1 cellular context compared by ENCODE assay signal in genomic region chr6:89145962-89146747, GRCh38.
TF ChIP-seq lines count a peak whose summit lies in the region.

Gene PM20D2, plus strand, starts transcription at chr6:89146055. Its CDS starts 90 bp downstream, at chr6:89146145.

TF ChIP-seq in GM12878, 131 proteins besides CTCF, POLR2A, EP300 and RAD21 (continued from another document and continues in another):
- TF ChIP-seq STAT3 (IDR thresholded peaks at IDR 0.05; ENCODE audit: low read depth, low read length) (no peak), PRDM15 (CRISPR knock-in tag; IDR thresholded peaks at IDR 0.05) (no peak), MYC (IDR thresholded peaks at IDR 0.05; ENCODE audit: insufficient read depth, insufficient read length, insufficient replicate concordance, low read length, severe bottlenecking) (no peak), MLLT1 (IDR thresholded peaks at IDR 0.05) (no peak), NKRF (conservative IDR thresholded peaks at IDR 0.05) (peak; percentile 58), ZNF24 (IDR thresholded peaks at IDR 0.05) (no peak), MTA3 (IDR thresholded peaks at IDR 0.05; ENCODE audit: borderline replicate concordance, low read length) (no peak), RB1 (IDR thresholded peaks at IDR 0.05; ENCODE audit: borderline replicate concordance) (0 out of 2 replicates have a peak, but pooled peaks have one; percentile 23), ZBED1 (IDR thresholded peaks at IDR 0.05; ENCODE audit: borderline replicate concordance) (no peak), PAX5 (IDR thresholded peaks at IDR 0.05; ENCODE audit: borderline replicate concordance, low read depth, low read length) (0 out of 2 replicates have a peak, but pooled peaks have one; percentile 57), ATF3 (IDR thresholded peaks at IDR 0.05; ENCODE audit: borderline replicate concordance, extremely low read depth, low read depth, low read length) (no peak), PAX8 (IDR thresholded peaks at IDR 0.05) (no peak), POU2F2 (IDR thresholded peaks at IDR 0.05; ENCODE audit: borderline replicate concordance, low read depth, low read length) (no peak; the same call in 2 of the 3 replicates), FOXM1 (IDR thresholded peaks at IDR 0.05; ENCODE audit: low read depth, low read length) (no peak), ATF2 (IDR thresholded peaks at IDR 0.05; ENCODE audit: low read length) (no peak), POLR2AphosphoS5 (IDR thresholded peaks at IDR 0.05; ENCODE audit: low read length) (peak; percentile 46; the same call in 1 of the 2 replicates), IKZF2 (IDR thresholded peaks at IDR 0.05) (no peak), ZBTB40 (IDR thresholded peaks at IDR 0.05; ENCODE audit: borderline replicate concordance) (no peak), ZNF274 (IDR thresholded peaks at IDR 0.05; ENCODE audit: insufficient read depth, insufficient read length) (no peak), WRNIP1 (IDR thresholded peaks at IDR 0.05; ENCODE audit: borderline replicate concordance, low read depth, low read length) (no peak), NRF1 (conservative IDR thresholded peaks at IDR 0.05; ENCODE audit: low read depth, low read length) (peak; percentile 54), POLR2AphosphoS2 (IDR thresholded peaks at IDR 0.05; ENCODE audit: low read depth, low read length) (no peak), EGR1 (IDR thresholded peaks at IDR 0.05; ENCODE audit: borderline replicate concordance in 1 of 2, low read depth in 2 of 2, low read length in 2 of 2) (peak in 1 of 2 experiments; percentile 49; a peak in 1 of 3 replicates), TBL1XR1 (IDR thresholded peaks at IDR 0.05; ENCODE audit: low read depth, low read length) (no peak), IRF5 (IDR thresholded peaks at IDR 0.05; ENCODE audit: borderline replicate concordance) (no peak), YBX1 (IDR thresholded peaks at IDR 0.05) (no peak), PML (IDR thresholded peaks at IDR 0.05; ENCODE audit: low read length) (no peak), BCLAF1 (IDR thresholded peaks at IDR 0.05) (no peak), LARP7 (IDR thresholded peaks at IDR 0.05) (peak; percentile 94), HDGF (IDR thresholded peaks at IDR 0.05) (no peak), CHD4 (IDR thresholded peaks at IDR 0.05) (no peak), STAT1 (conservative IDR thresholded peaks at IDR 0.05) (no peak), NR2C1 (IDR thresholded peaks at IDR 0.05) (no peak), ZNF384 (IDR thresholded peaks at IDR 0.05; ENCODE audit: borderline replicate concordance, low read depth, low read length) (no peak), CBX3 (IDR thresholded peaks at IDR 0.05; ENCODE audit: borderline replicate concordance, low read depth) (no peak), MAX (IDR thresholded peaks at IDR 0.05; ENCODE audit: low read depth, low read length) (no peak; the same call in 1 of the 2 replicates), GATAD2B (conservative IDR thresholded peaks at IDR 0.05; ENCODE audit: low read depth) (peak; percentile 85), HDAC2 (IDR thresholded peaks at IDR 0.05) (no peak), MEF2A (IDR thresholded peaks at IDR 0.05; ENCODE audit: insufficient read depth, low read depth, low read length) (no peak), ASH2L (IDR thresholded peaks at IDR 0.05; ENCODE audit: borderline replicate concordance, low read depth) (no peak; the same call in 1 of the 2 replicates), NFYA (IDR thresholded peaks at IDR 0.05; ENCODE audit: borderline replicate concordance, low read depth, low read length) (no peak), SIX5 (IDR thresholded peaks at IDR 0.05; ENCODE audit: low read depth, low read length, severe bottlenecking) (no peak), BACH1 (IDR thresholded peaks at IDR 0.05; ENCODE audit: borderline replicate concordance) (no peak; the same call in none of the 2 replicates), SMAD5 (IDR thresholded peaks at IDR 0.05; ENCODE audit: low read depth) (no peak), JUNB (IDR thresholded peaks at IDR 0.05) (no peak), RCOR1 (conservative IDR thresholded peaks at IDR 0.05; ENCODE audit: low read depth, low read length) (no peak), SUPT20H (IDR thresholded peaks at IDR 0.05; ENCODE audit: borderline replicate concordance, control insufficient read depth, low read depth, low read length) (no peak)
